In the genomic region with DNA sequence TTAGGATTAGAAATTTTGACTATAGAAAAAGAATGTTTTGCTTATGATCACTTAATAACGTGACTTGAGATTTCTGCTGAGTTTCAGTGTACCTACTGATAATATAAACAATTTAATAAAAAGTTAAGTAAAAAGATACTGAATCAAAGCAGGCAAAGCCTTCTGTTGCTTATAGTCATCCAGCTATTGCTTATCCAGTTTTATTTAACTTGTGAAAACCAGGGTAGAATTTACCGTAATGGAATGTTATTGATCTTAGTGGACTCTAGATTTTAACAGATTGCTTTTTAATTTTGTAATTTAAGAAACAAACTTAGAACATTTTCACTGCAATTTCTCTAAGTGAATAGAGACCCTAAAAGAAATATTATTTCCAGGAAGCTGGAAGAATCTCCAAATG, we compare ENCODE assay signal across 8 cellular contexts.
"Had no signal": no experiment of that assay in that cellular context is flagged by ENCODE, and none has a peak within 500 bp of the region (broad histone marks: within the 10 kb centered on the region; RNA-seq: fewer than 3 reads in every experiment).

No MANE protein-coding gene starts in this region.

- FAIRE-seq: H1, H54, HTR-8/SVneo had no signal

- H2AFZ ChIP-seq: GM23338 had no signal

- H3K36me3 Mint-ChIP-seq: IgD-negative memory B cell had no signal

- H3K27ac Mint-ChIP-seq: GM23338, H9, IgD-negative memory B cell had no signal

- H3K27me3 Mint-ChIP-seq: IgD-negative memory B cell had no signal

- H3K4me3 ChIP-seq: GM23338 had no signal

- H3K4me1 Mint-ChIP-seq: H9 had no signal

- DNase-seq: H9, HCEC 1CT, KBM-7 had no signal

- H3K4me3 Mint-ChIP-seq: GM23338, H9, IgD-negative memory B cell had no signal

- ATAC-seq: GM23338 had no signal

- H3K9me3 Mint-ChIP-seq: GM23338, H9, IgD-negative memory B cell had no signal
